ENCODE assay signal across 13 cellular contexts in the genomic region with DNA sequence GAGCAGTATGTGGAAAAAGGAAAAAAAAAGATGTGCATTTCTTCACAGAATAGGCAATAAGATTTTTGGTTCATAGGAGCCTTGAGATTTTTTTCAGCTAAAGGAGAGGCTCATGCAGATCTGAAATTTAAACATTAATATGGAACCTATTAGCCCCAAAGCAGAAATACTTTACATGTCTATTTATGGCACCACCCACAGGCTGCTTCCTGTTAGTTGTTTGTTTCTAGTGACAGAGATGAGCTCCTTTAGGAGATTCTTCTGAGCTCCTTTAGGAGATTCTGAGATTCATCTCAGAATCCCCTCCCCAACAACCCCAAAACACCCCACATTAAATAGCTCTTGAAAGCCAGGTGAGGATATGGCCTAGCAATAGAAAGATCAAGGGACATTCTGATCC. TPM values are rescaled to one million over a fixed set of nuclear protein-coding genes. Genes with fewer than 3 reads are reported as not detected.
A peak's percentile ranks its signal among the peaks of the same experiment; 100 is the strongest.
DNase-seq lines count a peak whose midpoint lies in the region; ATAC-seq and TF ChIP-seq lines count a peak whose summit lies in the region.
"Had no signal": no experiment of that assay in that cellular context is flagged by ENCODE, and none has a peak within 500 bp of the region (broad histone marks: within the 10 kb centered on the region; RNA-seq: fewer than 3 reads in every experiment).

No MANE protein-coding gene starts in this region.

- H3K4me2 ChIP-seq in Loucy (ENCODE audit: low read depth, low read length, poor library complexity, severe bottlenecking): no peak overlapping the region

- peaks cover 6% of the 10 kb centered on the region; the same call in 1 of the 2 replicates for H3F3A ChIP-seq in Loucy (ENCODE audit: low read depth)

- H3K36me3 ChIP-seq in Loucy (ENCODE audit: insufficient read depth, low read length) (no peaks in the 10 kb centered on the region), heart right ventricle (no peaks in the 10 kb centered on the region)
- H3K36me3 ChIP-seq: thyroid gland had no signal

- no peaks in the 10 kb centered on the region for H3K27me3 ChIP-seq in Loucy (ENCODE audit: insufficient read depth, low read length, poor library complexity, severe bottlenecking)
- no peaks in the 10 kb centered on the region for H3K27me3 ChIP-seq in heart right ventricle
- H3K27me3 ChIP-seq: thyroid gland had no signal

- peak overlapping the region; percentile 52; the same call in 1 of the 2 replicates for H2AFZ ChIP-seq in Loucy (ENCODE audit: low read length)

- H3K9me3 ChIP-seq in Loucy (ENCODE audit: insufficient read depth, low read depth, low read length) (no peaks in the 10 kb centered on the region), heart right ventricle (no peaks in the 10 kb centered on the region)
- H3K9me3 ChIP-seq: thyroid gland had no signal

- peak; percentile 67 for DNase-seq in GM12865 (ENCODE audit: low read depth)
- DNase-seq in heart right ventricle: no peak
- DNase-seq in RKO (ENCODE audit: low spot score): no peak
- no peak for DNase-seq in NCI-H2107 treated with DMSO at 0.1 percent for 48 hours (lab: John Stamatoyannopoulos, UW; ENCODE audit: unreplicated experiment)
- DNase-seq in Kasumi-1 (lab: John Stamatoyannopoulos, UW): no peak
- DNase-seq: activated CD4-positive, alpha-beta T cell treated with anti-CD3 and anti-CD28 coated beads, Interleukin-2, amount 50 U/mL, for 4 hours; aorta; NCI-H2171; thyroid gland had no signal

- no peaks in the 10 kb centered on the region for H4K20me1 ChIP-seq in Loucy (ENCODE audit: insufficient read depth, low read length, poor library complexity, severe bottlenecking)

- H3K9ac ChIP-seq in Loucy (ENCODE audit: low read depth, low read length, poor library complexity, severe bottlenecking): no peak overlapping the region

- ATAC-seq in GM21381 (IDR thresholded peaks at IDR 0.05; ENCODE audit: unreplicated experiment): peak; percentile 66
- ATAC-seq in HG02885 (IDR thresholded peaks at IDR 0.05; ENCODE audit: poor library complexity, unreplicated experiment): peak; percentile 82
- no peak for ATAC-seq in heart right ventricle
- ATAC-seq: activated T-helper 17 cell treated with anti-CD3 and anti-CD28 coated beads, Interleukin-2, amount 50 U/mL, for 72 hours had no signal

- intact Hi-C loops in heart right ventricle (cut with DNase I): loop anchor here in 3 of 10 donors (5.0 to 10.0 kb wide), 3 partner anchors 710 to 900 kb away; a partner anchor contains a TSS

- no peaks in the 10 kb centered on the region for H3K79me2 ChIP-seq in Loucy (ENCODE audit: insufficient read depth, low read length)

- H3K4me3 ChIP-seq in GM12865 (ENCODE audit: low read depth, low read length) (no peak overlapping the region; the same call in 1 of the 2 replicates), Loucy (ENCODE audit: low read length, poor library complexity, severe bottlenecking) (no peak overlapping the region), heart right ventricle (no peak overlapping the region)
- H3K4me3 ChIP-seq: thyroid gland had no signal

- H3K4me1 ChIP-seq in Loucy (ENCODE audit: insufficient read depth, low read length, poor library complexity, severe bottlenecking): peaks cover 18% of the 10 kb centered on the region
- no peaks in the 10 kb centered on the region for H3K4me1 ChIP-seq in heart right ventricle
- H3K4me1 ChIP-seq: thyroid gland had no signal

- no peaks in the 10 kb centered on the region for H3K9me2 ChIP-seq in Loucy (replicated peaks; ENCODE audit: low read depth, low read length)

- H3K27ac ChIP-seq in heart right ventricle: no peak overlapping the region
- H3K27ac ChIP-seq: thyroid gland had no signal

- TF ChIP-seq CTCF in GM12865 (IDR thresholded peaks at IDR 0.05; ENCODE audit: insufficient read depth, low read depth, low read length, missing control alignments): no peak
- no peak for TF ChIP-seq CTCF in Loucy (conservative IDR thresholded peaks at IDR 0.05; ENCODE audit: low read length)
- no peak for TF ChIP-seq CTCF in heart right ventricle (IDR thresholded peaks at IDR 0.05)

RNA-seq across cellular contexts. Expression of a gene that starts 27.9 kb away (rescaled TPM):
- total RNA-seq in heart right ventricle: 10 to 100 TPM; 21.2 to 54.3 (median 33.4) TPM
- polyA plus RNA-seq in heart right ventricle: 10 to 100 TPM; 26.9 to 39.4 TPM

RNA-seq across cellular contexts. Expression of a gene that starts 59.6 kb away (rescaled TPM):
- 10 to 100 TPM in 9 of 10 donors, 1 to 10 TPM in 1; 9.0 to 18.8 (median 13.9) TPM for total RNA-seq in heart right ventricle
- 10 to 100 TPM in 1 of 2 donors, 1 to 10 TPM in 1; 3.1 to 31.2 TPM for polyA plus RNA-seq in heart right ventricle

Comparison
In these comparisons a context has a peak if more than half of its experiments do, and no peak if none do; other contexts are left out.
1. ATAC-seq: peak in GM21381 (single experiment) and HG02885 (single experiment); none in heart right ventricle (0 of 8).